Comparison of ENCODE assay signal across 1 cellular context in genomic region chr17:40358323-40359038, GRCh38.
TF ChIP-seq lines count a peak whose summit lies in the region.

No MANE protein-coding gene starts in this region.

TF ChIP-seq in PFSK-1, 5 proteins besides CTCF, POLR2A, EP300 and RAD21 (continued from another document):
- TF ChIP-seq REST (IDR thresholded peaks at IDR 0.05; ENCODE audit: insufficient read depth in 1 of 2, low read depth in 2 of 2, low read length in 2 of 2), result no peak
